Comparison of ENCODE assay signal across 13 cellular contexts in the genomic region with DNA sequence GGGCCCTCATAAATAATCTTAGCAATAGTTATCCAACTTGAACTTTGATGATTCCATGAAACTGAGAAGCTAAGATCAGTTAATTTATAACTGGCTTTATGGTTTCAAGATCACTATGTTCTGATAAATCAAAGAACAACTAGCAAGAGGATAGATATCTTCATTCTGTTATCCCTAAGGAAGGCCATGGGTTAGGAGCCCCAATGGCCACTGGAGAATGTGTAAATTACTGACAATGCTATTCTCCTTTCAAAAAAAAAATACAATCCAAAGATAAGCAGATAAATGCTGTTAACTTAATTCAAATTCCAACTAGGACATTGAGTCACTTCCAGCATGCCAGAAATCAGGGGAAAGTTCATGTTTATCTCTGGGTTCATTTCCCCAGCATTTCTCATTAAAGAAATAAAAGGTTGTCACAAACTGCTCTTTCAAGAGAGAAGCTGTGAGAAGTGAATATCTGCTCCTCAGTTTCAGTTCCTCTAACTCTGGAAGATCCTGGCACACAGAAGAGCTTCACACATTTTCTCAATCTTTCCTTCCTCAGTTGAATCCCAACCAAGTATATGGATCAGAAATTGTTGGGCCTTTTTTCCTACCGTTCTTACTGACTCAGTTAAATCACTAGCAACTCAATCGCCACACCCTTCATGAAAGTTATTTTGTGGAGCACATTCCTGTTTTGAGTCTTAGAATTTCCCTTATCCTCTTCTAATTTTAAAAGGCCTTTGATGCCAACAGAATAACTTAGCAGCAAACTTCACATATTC. TPM values are rescaled to one million over a fixed set of nuclear protein-coding genes. Genes with fewer than 3 reads are reported as not detected.
DNase-seq lines count a peak whose midpoint lies in the region; ATAC-seq and TF ChIP-seq lines count a peak whose summit lies in the region.
"Had no signal": no experiment of that assay in that cellular context is flagged by ENCODE, and none has a peak within 500 bp of the region (broad histone marks: within the 10 kb centered on the region; RNA-seq: fewer than 3 reads in every experiment).

No MANE protein-coding gene starts in this region.

- ATAC-seq in HG03460 (IDR thresholded peaks at IDR 0.05; ENCODE audit: unreplicated experiment) (no peak), GM21390 (IDR thresholded peaks at IDR 0.05; ENCODE audit: unreplicated experiment) (no peak)
- no peak for ATAC-seq in stimulated activated memory B cell treated with anti-CD40 and anti-IgM and Interleukin-4, amounts not matched to agents 10 μg/mL and 1 μg/mL and 100 μg/mL, for 72 hours
- ATAC-seq: Panc1 had no signal

- H3K27ac Mint-ChIP-seq in nephron, result peak overlapping the region in 2 of 3 experiments; percentile 12 to 22
- H3K27ac Mint-ChIP-seq in stimulated activated memory B cell treated with anti-CD40 and anti-IgM and Interleukin-4, amounts not matched to agents 10 μg/mL and 1 μg/mL and 100 μg/mL, for 72 hours, result no peak overlapping the region
- H3K27ac Mint-ChIP-seq: activated CD4-positive, alpha-beta memory T cell treated with anti-CD3 and anti-CD28 coated beads, Interleukin-2, amount 10 ng/mL, durations not matched to agents 7 days and 5 days had no signal

- no peak for TF ChIP-seq CTCF in GM10266 (IDR thresholded peaks at IDR 0.05; ENCODE audit: control insufficient read depth, insufficient read depth, low read depth, missing control alignments)
- TF ChIP-seq CTCF in nephron (IDR thresholded peaks at IDR 0.05; ENCODE audit: unreplicated experiment in 3 of 3), result no peak

- H3K4me3 Mint-ChIP-seq in nephron, result no peak overlapping the region
- H3K4me3 Mint-ChIP-seq in stimulated activated memory B cell treated with anti-CD40 and anti-IgM and Interleukin-4, amounts not matched to agents 10 μg/mL and 1 μg/mL and 100 μg/mL, for 72 hours, result no peak overlapping the region
- H3K4me3 Mint-ChIP-seq: activated CD4-positive, alpha-beta memory T cell treated with anti-CD3 and anti-CD28 coated beads, Interleukin-2, amount 10 ng/mL, durations not matched to agents 7 days and 5 days; central memory CD8-positive, alpha-beta T cell had no signal

- H3K27me3 Mint-ChIP-seq in nephron (ENCODE audit: low read depth), result no peaks in the 10 kb centered on the region
- no peaks in the 10 kb centered on the region for H3K27me3 Mint-ChIP-seq in stimulated activated memory B cell treated with anti-CD40 and anti-IgM and Interleukin-4, amounts not matched to agents 10 μg/mL and 1 μg/mL and 100 μg/mL, for 72 hours
- H3K27me3 Mint-ChIP-seq: central memory CD8-positive, alpha-beta T cell had no signal

- no peaks in the 10 kb centered on the region for H3K36me3 Mint-ChIP-seq in nephron (ENCODE audit: low read depth)
- H3K36me3 Mint-ChIP-seq in stimulated activated memory B cell treated with anti-CD40 and anti-IgM and Interleukin-4, amounts not matched to agents 10 μg/mL and 1 μg/mL and 100 μg/mL, for 72 hours, result no peaks in the 10 kb centered on the region

- no peaks in the 10 kb centered on the region for H3K9me3 Mint-ChIP-seq in nephron
- no peaks in the 10 kb centered on the region for H3K9me3 Mint-ChIP-seq in stimulated activated memory B cell treated with anti-CD40 and anti-IgM and Interleukin-4, amounts not matched to agents 10 μg/mL and 1 μg/mL and 100 μg/mL, for 72 hours
- H3K9me3 Mint-ChIP-seq: activated CD4-positive, alpha-beta memory T cell treated with anti-CD3 and anti-CD28 coated beads, Interleukin-2, amount 10 ng/mL, durations not matched to agents 7 days and 5 days; central memory CD8-positive, alpha-beta T cell had no signal

- DNase-seq in GM10266 (ENCODE audit: extremely low spot score) (peak; percentile 10), M059J (ENCODE audit: low read depth) (peak; percentile 47), dermis blood vessel endothelial cell (peak; percentile 72), occipital lobe (lab: John Stamatoyannopoulos, UW) (no peak)
- DNase-seq: activated CD4-positive, alpha-beta memory T cell treated with anti-CD3 and anti-CD28 coated beads, Interleukin-2, amount 10 ng/mL, durations not matched to agents 7 days and 5 days; NCI-H2227 treated with DMSO at 0.1 percent for 48 hours; T1000 had no signal

- H3K4me1 Mint-ChIP-seq in nephron, result no peaks in the 10 kb centered on the region
- peaks cover 12% of the 10 kb centered on the region for H3K4me1 Mint-ChIP-seq in stimulated activated memory B cell treated with anti-CD40 and anti-IgM and Interleukin-4, amounts not matched to agents 10 μg/mL and 1 μg/mL and 100 μg/mL, for 72 hours
- H3K4me1 Mint-ChIP-seq: activated CD4-positive, alpha-beta memory T cell treated with anti-CD3 and anti-CD28 coated beads, Interleukin-2, amount 10 ng/mL, durations not matched to agents 7 days and 5 days; central memory CD8-positive, alpha-beta T cell had no signal

RNA-seq across cellular contexts. Expression of a gene that starts 59.6 kb away (rescaled TPM):
- total RNA-seq in M059J (2014; rRNA removed; shearing (Covaris generic)), result 14.7 and 20.6 TPM in 2 replicates
- 4.1 and 8.4 TPM in 2 replicates for total RNA-seq in dermis blood vessel endothelial cell
- 54.7 TPM for total RNA-seq in occipital lobe
